In the genomic region with DNA sequence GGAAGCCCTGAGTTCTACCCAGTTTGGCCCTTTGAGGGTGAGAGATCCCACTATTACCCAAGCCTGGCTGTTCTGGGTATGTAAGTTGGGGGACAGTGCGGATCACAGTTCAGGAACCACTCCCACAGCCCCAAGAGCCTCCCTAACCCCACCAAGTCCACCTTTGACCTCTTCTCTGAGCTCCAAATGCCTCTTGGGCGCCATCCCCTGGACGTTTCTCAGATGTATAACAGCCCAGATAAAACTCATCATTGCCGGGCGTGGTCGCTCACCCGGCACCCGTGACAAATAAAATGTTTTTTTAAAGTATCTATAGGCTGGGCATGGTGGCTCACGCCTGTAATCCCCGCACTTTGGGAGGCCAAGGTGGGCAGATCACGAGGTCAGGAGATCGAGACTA, we compare ENCODE assay signal across 7 cellular contexts. TPM values are rescaled to one million over a fixed set of nuclear protein-coding genes. Genes with fewer than 3 reads are reported as not detected.
DNase-seq lines count a peak whose midpoint lies in the region; ATAC-seq and TF ChIP-seq lines count a peak whose summit lies in the region.
"Not testable (repeated sequence)": the region's sequence is repeated elsewhere in the genome, so short reads cannot be mapped to it uniquely, and the experiment has no call there.

No MANE protein-coding gene starts in this region.

- no CpG with 5 or more reads among the region's 12 CpGs for WGBS in body of pancreas, 2 donors

- H3K27me3 ChIP-seq in body of pancreas, result not testable (repeated sequence)

- not testable (repeated sequence) for H3K4me1 ChIP-seq in body of pancreas

- H3K9me3 ChIP-seq in body of pancreas, result not testable (repeated sequence)

- DNase-seq in body of pancreas; left colon; omental fat pad (ENCODE audit: low spot score): not testable (repeated sequence)

- not testable (repeated sequence) for H3K36me3 ChIP-seq in body of pancreas (replicated peaks in 1 of 2; ENCODE audit: insufficient read depth in 1 of 2, low read depth in 2 of 2)

- H3K27ac ChIP-seq in body of pancreas, result not testable (repeated sequence)

- not testable (repeated sequence) for H3K4me3 ChIP-seq in body of pancreas

- TF ChIP-seq CTCF in body of pancreas (IDR thresholded peaks at IDR 0.05); omental fat pad (IDR thresholded peaks at IDR 0.05): not testable (repeated sequence)

- TF ChIP-seq POLR2A in body of pancreas (IDR thresholded peaks at IDR 0.05), result not testable (repeated sequence)

- intact Hi-C loops in body of pancreas (cut with DNase I); left colon (cut with DNase I, micrococcal nuclease): not testable (repeated sequence)

- ATAC-seq in GM18858 (IDR thresholded peaks at IDR 0.05; ENCODE audit: unreplicated experiment), result peak; percentile 44
- peak; percentile 60 for ATAC-seq in GM21825 (IDR thresholded peaks at IDR 0.05; ENCODE audit: unreplicated experiment)
- ATAC-seq in HG03432 (IDR thresholded peaks at IDR 0.05; ENCODE audit: unreplicated experiment), result peak; percentile 55
- ATAC-seq in activated CD4-positive, CD25-positive, alpha-beta regulatory T cell treated with anti-CD3 and anti-CD28 coated beads, Interleukin-2, amount 50 U/mL, for 24 hours, result peak; percentile 82 to 90
- ATAC-seq in body of pancreas, result peak; percentile 42
- ATAC-seq in left colon, result peak; percentile 89
- peak; percentile 57 for ATAC-seq in omental fat pad (ENCODE audit: low FRiP score)

RNA-seq across cellular contexts. Expression of a gene that starts 8.7 kb away (rescaled TPM):
- total RNA-seq in body of pancreas (1 to 10 TPM in 1 of 2 donors, under 1 TPM in 1; 0.33 to 1.8 TPM), left colon (1 to 10 TPM in 1 of 2 donors, under 1 TPM in 1; 0.79 to 1.5 TPM), omental fat pad (10 to 100 TPM in 1 of 4 donors, 1 to 10 TPM in 3; 2.6 to 13.2 (median 6.8) TPM)

RNA-seq across cellular contexts. Expression of a gene that starts 50.9 kb away (rescaled TPM):
- total RNA-seq in body of pancreas (10 to 100 TPM; 11.4 to 16.5 TPM), left colon (10 to 100 TPM; 29.7 to 34.7 TPM), omental fat pad (10 to 100 TPM in 3 of 4 donors, under 1 TPM in 1; 0.95 to 19.9 (median 14.3) TPM)
